ENCODE assay signal across 8 cellular contexts in genomic region chr10:44932338-44933116, GRCh38. TPM values are rescaled to one million over a fixed set of nuclear protein-coding genes. Genes with fewer than 3 reads are reported as not detected.
DNase-seq lines count a peak whose midpoint lies in the region; ATAC-seq, FAIRE-seq and TF ChIP-seq lines count a peak whose summit lies in the region.

No MANE protein-coding gene starts in this region.

- DNase-seq in ELR (ENCODE audit: low read depth): peak; percentile 81
- peak; percentile 78 for DNase-seq in HTR-8/SVneo (ENCODE audit: insufficient read length, low spot score)
- peak; percentile 82 to 91 for DNase-seq in SJSA1 (ENCODE audit: low read depth in 1 of 2, low spot score in 2 of 2)
- peak; percentile 75 for DNase-seq in activated gamma-delta T cell treated with anti-CD3 and anti-CD28 coated beads, Interleukin-2, amount 50 U/mL, for 16 hours (ENCODE audit: low read depth)
- DNase-seq in glomerular visceral epithelial cell (ENCODE audit: extremely low spot score): peak; percentile 85
- peak; percentile 90 for DNase-seq in type B pancreatic cell (ENCODE audit: extremely low spot score, unreplicated experiment)

- H3K9me3 ChIP-seq in SJSA1 (replicated peaks): no peaks in the 10 kb centered on the region
- no peaks in the 10 kb centered on the region for H3K9me3 ChIP-seq in parathyroid adenoma (ENCODE audit: control insufficient read depth, low read length)

- no peak overlapping the region for H3K4me2 ChIP-seq in parathyroid adenoma (ENCODE audit: low read length)

- H3K4me1 ChIP-seq in SJSA1 (replicated peaks): peaks cover 38% of the 10 kb centered on the region
- H3K4me1 ChIP-seq in parathyroid adenoma: no peaks in the 10 kb centered on the region

- no peaks in the 10 kb centered on the region for H3K36me3 Mint-ChIP-seq in type B pancreatic cell

- H3K79me2 ChIP-seq in parathyroid adenoma: no peaks in the 10 kb centered on the region

- TF ChIP-seq CTCF in parathyroid adenoma (IDR thresholded peaks at IDR 0.05) (peak; percentile 98), type B pancreatic cell (conservative IDR thresholded peaks at IDR 0.05) (peak; percentile 96)

- no peak overlapping the region for H3K27ac ChIP-seq in SJSA1
- H3K27ac ChIP-seq in parathyroid adenoma: no peak overlapping the region

- peaks cover 4% of the 10 kb centered on the region for H3K27me3 Mint-ChIP-seq in type B pancreatic cell

- peak; percentile 83 for FAIRE-seq in HTR-8/SVneo (lab: Jason Lieb, UNC)

- H2AFZ ChIP-seq in parathyroid adenoma: no peak overlapping the region

- no peaks in the 10 kb centered on the region for H3K27me3 ChIP-seq in SJSA1 (replicated peaks)
- H3K27me3 ChIP-seq in parathyroid adenoma (ENCODE audit: control insufficient read depth, insufficient read depth, low read length): no peaks in the 10 kb centered on the region

- H3K36me3 ChIP-seq in SJSA1 (no peaks in the 10 kb centered on the region), parathyroid adenoma (ENCODE audit: control insufficient read depth, insufficient read depth, low read length) (no peaks in the 10 kb centered on the region)

- H3K27ac Mint-ChIP-seq in type B pancreatic cell: no peak overlapping the region

- H3K9me3 Mint-ChIP-seq in type B pancreatic cell: no peaks in the 10 kb centered on the region

- peak; percentile 97 for ATAC-seq in GM21529 (IDR thresholded peaks at IDR 0.05; ENCODE audit: unreplicated experiment)

- no peak overlapping the region for H3K9ac ChIP-seq in parathyroid adenoma

- peaks cover 5% of the 10 kb centered on the region for H3K4me1 Mint-ChIP-seq in type B pancreatic cell (ENCODE audit: unreplicated experiment)

- H3K4me3 ChIP-seq in SJSA1: no peak overlapping the region
- H3K4me3 ChIP-seq in parathyroid adenoma (ENCODE audit: low read depth, low read length): no peak overlapping the region

- H3K4me3 Mint-ChIP-seq in type B pancreatic cell: no peak overlapping the region

RNA-seq across cellular contexts. Expression of gene TMEM72, which starts 21.4 kb away (rescaled TPM):
- not detected in 2 replicates for total RNA-seq in SJSA1 (2014; rRNA removed; shearing (Covaris generic))
- 0.40 and 1.2 TPM in 2 replicates for total RNA-seq in type B pancreatic cell (ENCODE audit: low replicate concordance)

RNA-seq across cellular contexts. Expression of gene RASSF4, which starts 27.1 kb away (rescaled TPM):
- 9.2 and 19.7 TPM in 2 replicates for total RNA-seq in SJSA1 (2014; rRNA removed; shearing (Covaris generic))
- total RNA-seq in type B pancreatic cell (ENCODE audit: low replicate concordance): 22.7 and 27.9 TPM in 2 replicates

RNA-seq across cellular contexts. Expression of gene DEPP1, which starts 46.1 kb away (rescaled TPM):
- total RNA-seq in SJSA1 (2014; rRNA removed; shearing (Covaris generic)): 4.9 and 6.8 TPM in 2 replicates
- 25.7 and 53.0 TPM in 2 replicates for total RNA-seq in type B pancreatic cell (ENCODE audit: low replicate concordance)
